ENCODE assay signal across 8 cellular contexts in genomic region chr17:17590883-17591407, GRCh38. TPM values are rescaled to one million over a fixed set of nuclear protein-coding genes. Genes with fewer than 3 reads are reported as not detected.
A peak's percentile ranks its signal among the peaks of the same experiment; 100 is the strongest.
DNase-seq lines count a peak whose midpoint lies in the region; ATAC-seq and TF ChIP-seq lines count a peak whose summit lies in the region.

No MANE protein-coding gene starts in this region.

- H3K4me2 ChIP-seq in H9 (ENCODE audit: insufficient read depth, insufficient read length, low read length), result peak overlapping the region; percentile 93

- H3K18ac ChIP-seq in H9 (ENCODE audit: insufficient read length, low read depth, low read length), result peak overlapping the region; percentile 3

- H3K27me3 ChIP-seq in A673 (replicated peaks; ENCODE audit: insufficient read depth, low read depth, low read length, poor library complexity), result no peaks in the 10 kb centered on the region
- no peaks in the 10 kb centered on the region for H3K27me3 ChIP-seq in H9 (ENCODE audit: insufficient read depth, low read length)
- H3K27me3 ChIP-seq in upper lobe of left lung, result no peaks in the 10 kb centered on the region

- no peak for ATAC-seq in activated naive CD8-positive, alpha-beta T cell treated with anti-CD3 and anti-CD28 coated beads, Interleukin-2, amount 10 ng/mL, durations not matched to agents 7 days and 5 days (ENCODE audit: low read depth)
- no peak for ATAC-seq in upper lobe of left lung (ENCODE audit: low FRiP score in 2 of 2)
- no peak for ATAC-seq in HG02870 (IDR thresholded peaks at IDR 0.05; ENCODE audit: unreplicated experiment)

- H3K27ac ChIP-seq in A673 (ENCODE audit: low read depth, low read length, poor library complexity, severe bottlenecking) (peak overlapping the region; percentile 91), H9 (ENCODE audit: insufficient read length, low read depth, low read length) (no peak overlapping the region), upper lobe of left lung (peak overlapping the region; percentile 85 to 91 (median 88))

- no peaks in the 10 kb centered on the region for H3K79me1 ChIP-seq in H9 (ENCODE audit: insufficient read depth, low read depth, low read length, poor library complexity, severe bottlenecking)

- BruUV-seq in A673 (replicated peaks; lab: Mats Ljungman, UMichigan), result TSS peak; percentile 40

- peak overlapping the region; percentile 82 to 94 for H3K4me3 Mint-ChIP-seq in H9
- peak overlapping the region; percentile 92 for H3K4me3 Mint-ChIP-seq in activated naive CD8-positive, alpha-beta T cell treated with anti-CD3 and anti-CD28 coated beads, Interleukin-2, amount 10 ng/mL, durations not matched to agents 7 days and 5 days

- H3K23ac ChIP-seq in H9 (ENCODE audit: insufficient read length, low read depth, low read length), result no peak overlapping the region

- H3K27me3 Mint-ChIP-seq in H9 (ENCODE audit: low read depth), result no peaks in the 10 kb centered on the region
- no peaks in the 10 kb centered on the region for H3K27me3 Mint-ChIP-seq in activated naive CD8-positive, alpha-beta T cell treated with anti-CD3 and anti-CD28 coated beads, Interleukin-2, amount 10 ng/mL, durations not matched to agents 7 days and 5 days

- no peak overlapping the region for H4K5ac ChIP-seq in H9 (ENCODE audit: insufficient read length, low read depth, low read length)

- no peak overlapping the region for H2BK5ac ChIP-seq in H9 (ENCODE audit: insufficient read length, low read length)

- H3K56ac ChIP-seq in H9 (ENCODE audit: insufficient read length, low read depth, low read length), result no peak overlapping the region

- H4K8ac ChIP-seq in H9 (replicated peaks; ENCODE audit: insufficient read length, low read depth, low read length), result no peak overlapping the region

- H2AFZ ChIP-seq in H9 (ENCODE audit: low read length), result no peak overlapping the region

- H3K9me3 Mint-ChIP-seq in H9, result no peaks in the 10 kb centered on the region
- no peaks in the 10 kb centered on the region for H3K9me3 Mint-ChIP-seq in activated naive CD8-positive, alpha-beta T cell treated with anti-CD3 and anti-CD28 coated beads, Interleukin-2, amount 10 ng/mL, durations not matched to agents 7 days and 5 days

- H2BK120ac ChIP-seq in H9 (ENCODE audit: low read depth, low read length, poor library complexity, severe bottlenecking), result no peak overlapping the region

- peaks cover 21 to 26% of the 10 kb centered on the region in 2 experiments for H3K4me1 Mint-ChIP-seq in H9
- peaks cover 13% of the 10 kb centered on the region for H3K4me1 Mint-ChIP-seq in activated naive CD8-positive, alpha-beta T cell treated with anti-CD3 and anti-CD28 coated beads, Interleukin-2, amount 10 ng/mL, durations not matched to agents 7 days and 5 days

- no CpG with 5 or more reads among the region's 28 CpGs for WGBS in H9 (ENCODE audit: extremely low coverage, insufficient read length, low lambda C conversion rate)
- WGBS in lower leg skin, 2 donors, result 2% methylated on average over 22 to 28 of the region's 28 CpGs
- WGBS in upper lobe of left lung, 2 donors, result 2 to 5% methylated on average over 12 to 23 of the region's 28 CpGs

- no peaks in the 10 kb centered on the region; the same call in 1 of the 2 replicates for H3K79me2 ChIP-seq in H9 (ENCODE audit: insufficient read depth, low read length)

- intact Hi-C loops in A673 (cut with micrococcal nuclease; ENCODE audit: unreplicated experiment) (no loop called here), lower leg skin (cut with DNase I; ENCODE audit: low total_unique reads) (no loop called here)

- POLR2A ChIA-PET in A673 (lab: Charles Lee; ENCODE audit: low non-redundant PET), result no interaction called here
- POLR2A ChIA-PET in activated naive CD8-positive, alpha-beta T cell treated with anti-CD3 and anti-CD28 coated beads, Interleukin-2, amount 10 ng/mL, durations not matched to agents 7 days and 5 days (lab: Charles Lee), result no interaction called here

- peaks cover 6% of the 10 kb centered on the region for H3K23me2 ChIP-seq in H9 (ENCODE audit: insufficient read length, low read depth, low read length, poor library complexity, severe bottlenecking)

- TF ChIP-seq EP300 in upper lobe of left lung (IDR thresholded peaks at IDR 0.05), result no peak

- no peak overlapping the region for H3T11ph ChIP-seq in H9 (ENCODE audit: low read length)

- no peak for DNase-seq in A673 (ENCODE audit: low spot score)
- DNase-seq in H9, result no peak
- DNase-seq in activated naive CD8-positive, alpha-beta T cell treated with anti-CD3 and anti-CD28 coated beads, Interleukin-2, amount 10 ng/mL, durations not matched to agents 7 days and 5 days, result no peak
- no peak for DNase-seq in lower leg skin (ENCODE audit: low spot score in 2 of 2)
- no peak for DNase-seq in upper lobe of left lung
- no peak for DNase-seq in retina
- DNase-seq in NCI-H2196 treated with DMSO at 0.1 percent for 48 hours (lab: John Stamatoyannopoulos, UW; ENCODE audit: unreplicated experiment), result no peak

- no peak overlapping the region for H2BK12ac ChIP-seq in H9 (ENCODE audit: insufficient read length, low read depth, low read length)

- H3K27ac Mint-ChIP-seq in H9, result peak overlapping the region; percentile 53 to 94 (median 59)
- peak overlapping the region; percentile 92 for H3K27ac Mint-ChIP-seq in activated naive CD8-positive, alpha-beta T cell treated with anti-CD3 and anti-CD28 coated beads, Interleukin-2, amount 10 ng/mL, durations not matched to agents 7 days and 5 days

- H3K36me3 ChIP-seq in A673 (ENCODE audit: insufficient read depth, low read length, poor library complexity, severe bottlenecking) (no peaks in the 10 kb centered on the region), upper lobe of left lung (no peaks in the 10 kb centered on the region)

- no peak for TF ChIP-seq POLR2A in lower leg skin (IDR thresholded peaks at IDR 0.05)
- TF ChIP-seq POLR2A in upper lobe of left lung (IDR thresholded peaks at IDR 0.05), result no peak

- peak overlapping the region; percentile 59 for H3K14ac ChIP-seq in H9 (ENCODE audit: insufficient read depth, low read length)

- H3K4me1 ChIP-seq in A673 (ENCODE audit: insufficient read depth, low read length, poor library complexity, severe bottlenecking), result peaks cover 4% of the 10 kb centered on the region
- peaks cover 5% of the 10 kb centered on the region; the same call in 1 of the 2 replicates for H3K4me1 ChIP-seq in H9 (ENCODE audit: insufficient read depth, low read length)
- peaks cover 19 to 39% (median 29%) of the 10 kb centered on the region in 4 donors for H3K4me1 ChIP-seq in upper lobe of left lung

- no peaks in the 10 kb centered on the region for H4K20me1 ChIP-seq in H9 (ENCODE audit: control insufficient read depth, insufficient read depth, insufficient read length)

- no peak overlapping the region for H3K4ac ChIP-seq in H9 (ENCODE audit: low read depth, low read length)

- peak overlapping the region; percentile 84 for H3K4me3 ChIP-seq in A673 (ENCODE audit: low read depth, low read length, poor library complexity, severe bottlenecking)
- H3K4me3 ChIP-seq in lower leg skin (ENCODE audit: low read depth, poor library complexity, severe bottlenecking), result peak overlapping the region; percentile 33
- H3K4me3 ChIP-seq in upper lobe of left lung, result peak overlapping the region; percentile 26 to 97 (median 87)

- H3K9ac ChIP-seq in H9 (ENCODE audit: extremely low read depth, insufficient read length, low read length), result peak overlapping the region; percentile 63

- H4K91ac ChIP-seq in H9 (ENCODE audit: insufficient read length, low read depth, low read length), result no peak overlapping the region

- no peak overlapping the region for H2BK20ac ChIP-seq in H9 (ENCODE audit: low read depth, low read length, poor library complexity, severe bottlenecking)

- TF ChIP-seq CTCF in A673 (conservative IDR thresholded peaks at IDR 0.05; ENCODE audit: low read depth, low read length) (no peak), H9 (conservative IDR thresholded peaks at IDR 0.05) (no peak), lower leg skin (IDR thresholded peaks at IDR 0.05) (no peak), upper lobe of left lung (IDR thresholded peaks at IDR 0.05) (no peak)

- no peak overlapping the region for H2BK15ac ChIP-seq in H9 (ENCODE audit: low read depth, low read length)

- no peak overlapping the region for H2AK5ac ChIP-seq in H9 (ENCODE audit: insufficient read length, low read length)

- H3K9me3 ChIP-seq in A673 (ENCODE audit: low read depth, low read length, poor library complexity, severe bottlenecking) (no peaks in the 10 kb centered on the region), H9 (ENCODE audit: control insufficient read depth, low read depth, low read length) (no peaks in the 10 kb centered on the region), upper lobe of left lung (no peaks in the 10 kb centered on the region)

- CTCF ChIA-PET in A673 (lab: Charles Lee), result interaction anchor here (0.5 kb wide), 1 partner anchor 444 kb away, joined by 3 read pairs; no protein-coding TSS in a partner anchor

- H3K36me3 Mint-ChIP-seq in H9 (ENCODE audit: insufficient read depth in 1 of 3, low read depth in 3 of 3), result peaks cover 0 to 6% (median 0%) of the 10 kb centered on the region in 3 experiments; a peak in 1 of 7 replicates
- H3K36me3 Mint-ChIP-seq in activated naive CD8-positive, alpha-beta T cell treated with anti-CD3 and anti-CD28 coated beads, Interleukin-2, amount 10 ng/mL, durations not matched to agents 7 days and 5 days, result no peaks in the 10 kb centered on the region

RNA-seq across cellular contexts. Expression of gene PEMT, which starts 0.6 kb away (rescaled TPM):
- 39.8 and 43.1 TPM in 2 replicates for total RNA-seq in A673 (2021)
- total RNA-seq in H9 (2021), result 63.2 and 63.5 TPM in 2 replicates
- 10 to 100 TPM; 13.1 to 13.9 TPM for total RNA-seq in activated naive CD8-positive, alpha-beta T cell treated with anti-CD3 and anti-CD28 coated beads, Interleukin-2, amount 10 ng/mL, durations not matched to agents 7 days and 5 days
- total RNA-seq in lower leg skin, result 10 to 100 TPM; 29.9 to 47.5 (median 44.3) TPM
- 10 to 100 TPM; 16.6 to 44.9 (median 32.2) TPM for total RNA-seq in upper lobe of left lung

Comparison
In these comparisons a context has a peak if more than half of its experiments do, and no peak if none do; other contexts are left out.
1. H3K4me3 ChIP-seq: peak in every context shown above with its lines; median percentile 87 in upper lobe of left lung; 84 in A673; 33 in lower leg skin.